ENCODE assay signal across 24 cellular contexts in the genomic region with DNA sequence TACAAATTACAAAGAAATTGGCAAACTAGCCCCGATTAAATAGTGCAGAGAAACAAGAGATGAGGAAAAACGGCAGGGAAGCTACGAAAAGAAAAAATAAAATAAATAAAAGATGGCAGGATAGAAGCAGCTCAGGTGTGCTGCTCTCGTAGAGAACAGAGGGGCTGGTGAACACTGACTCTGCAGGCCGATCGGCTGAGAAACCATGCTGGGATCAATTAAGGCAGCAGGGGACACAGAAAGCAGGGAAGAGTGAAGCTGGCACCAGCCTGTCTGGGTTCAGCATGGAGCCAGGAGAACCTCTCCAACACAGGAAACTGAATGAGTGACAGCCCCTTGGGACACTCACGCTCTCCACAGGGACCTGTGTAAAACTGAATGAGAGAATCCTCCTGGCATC. TPM values are rescaled to one million over a fixed set of nuclear protein-coding genes. Genes with fewer than 3 reads are reported as not detected.
DNase-seq lines count a peak whose midpoint lies in the region; ATAC-seq and TF ChIP-seq lines count a peak whose summit lies in the region.
"Had no signal": no experiment of that assay in that cellular context is flagged by ENCODE, and none has a peak within 500 bp of the region (broad histone marks: within the 10 kb centered on the region; RNA-seq: fewer than 3 reads in every experiment).

No MANE protein-coding gene starts in this region.

- H3K9ac ChIP-seq in neural progenitor cell, result no peak overlapping the region

- DNase-seq in ELF-1 (ENCODE audit: low read depth, low spot score) (peak; percentile 3), NCI-H1417 treated with DMSO at 0.1 percent for 48 hours (lab: John Stamatoyannopoulos, UW) (peak; percentile 32), NCI-H748 treated with DMSO at 0.1 percent for 48 hours (lab: John Stamatoyannopoulos, UW) (peak; percentile 15), neural progenitor cell (ENCODE audit: low spot score) (peak; percentile 14), mucosa of gallbladder (ENCODE audit: low spot score) (no peak), coronary artery (ENCODE audit: low spot score) (no peak), mucosa of descending colon (no peak), OCI-M1 (lab: John Stamatoyannopoulos, UW) (no peak)
- DNase-seq: activated CD4-positive, alpha-beta T cell treated with anti-CD3 and anti-CD28 coated beads for 4 hours; activated T-cell treated with anti-CD3 and anti-CD28 coated beads, Interleukin-2, amount 50 U/mL, for 72 hours; caudate nucleus; heart left ventricle; IMR-90; mesendoderm; natural killer cell; NCI-H2171; stimulated activated CD4-positive, alpha-beta T cell treated with anti-CD3 and anti-CD28 coated beads, Interleukin-4, amount 100 ng/mL, for 24 hours; thyroid gland had no signal

- TF ChIP-seq CTCF in neural progenitor cell (IDR thresholded peaks at IDR 0.05), result no peak
- TF ChIP-seq CTCF in coronary artery (IDR thresholded peaks at IDR 0.05), result no peak
- no peak for TF ChIP-seq CTCF in mucosa of descending colon (IDR thresholded peaks at IDR 0.05)

- H3K4me1 ChIP-seq in neural progenitor cell, result peaks cover 2% of the 10 kb centered on the region
- H3K4me1 ChIP-seq in mucosa of descending colon (ENCODE audit: low read depth), result no peaks in the 10 kb centered on the region
- H3K4me1 ChIP-seq: ascending aorta, heart left ventricle, Peyer's patch, thyroid gland had no signal

- H4K20me1 ChIP-seq in neural progenitor cell (ENCODE audit: low read depth), result no peaks in the 10 kb centered on the region

- no peaks in the 10 kb centered on the region for H3K36me3 Mint-ChIP-seq in neural progenitor cell
- H3K36me3 Mint-ChIP-seq: activated naive CD4-positive, alpha-beta T cell treated with anti-CD3 and anti-CD28 coated beads, Interleukin-2, amount 50 U/mL, for 72 hours; natural killer cell had no signal

- intact Hi-C loops in mucosa of descending colon (cut with DNase I, micrococcal nuclease), result no loop called here

- no peak overlapping the region for H3K4me2 ChIP-seq in neural progenitor cell

- H3K27ac Mint-ChIP-seq in neural progenitor cell, result no peak overlapping the region
- H3K27ac Mint-ChIP-seq: activated naive CD4-positive, alpha-beta T cell treated with anti-CD3 and anti-CD28 coated beads, Interleukin-2, amount 50 U/mL, for 72 hours; activated T-cell treated with anti-CD3 and anti-CD28 coated beads, Interleukin-2, amount 50 U/mL, for 72 hours; natural killer cell; stimulated activated naive CD8-positive, alpha-beta T cell treated with anti-CD3 and anti-CD28 coated beads, Interleukin-15, Interleukin-2, amounts not matched to agents 100 ng/mL and 50 ng/mL, for 24 hours had no signal

- H3K4me3 Mint-ChIP-seq in neural progenitor cell, result no peak overlapping the region
- H3K4me3 Mint-ChIP-seq: activated T-cell treated with anti-CD3 and anti-CD28 coated beads, Interleukin-2, amount 50 U/mL, for 72 hours; natural killer cell; stimulated activated naive CD8-positive, alpha-beta T cell treated with anti-CD3 and anti-CD28 coated beads, Interleukin-15, Interleukin-2, amounts not matched to agents 100 ng/mL and 50 ng/mL, for 24 hours had no signal

- H3K9me3 ChIP-seq in neural progenitor cell (ENCODE audit: low read depth) (no peaks in the 10 kb centered on the region), mucosa of descending colon (no peaks in the 10 kb centered on the region)
- H3K9me3 ChIP-seq: Peyer's patch, thyroid gland had no signal

- no peaks in the 10 kb centered on the region for H3K79me2 ChIP-seq in neural progenitor cell (ENCODE audit: low read depth)

- H3F3A ChIP-seq in neural progenitor cell (ENCODE audit: low read depth), result no peaks in the 10 kb centered on the region

- H3K27me3 Mint-ChIP-seq in neural progenitor cell (ENCODE audit: insufficient read depth, low read depth), result no peaks in the 10 kb centered on the region
- H3K27me3 Mint-ChIP-seq: stimulated activated naive CD8-positive, alpha-beta T cell treated with anti-CD3 and anti-CD28 coated beads, Interleukin-15, Interleukin-2, amounts not matched to agents 100 ng/mL and 50 ng/mL, for 24 hours had no signal

- H2AFZ ChIP-seq in neural progenitor cell (replicated peaks), result peak overlapping the region; percentile 63

- H3K36me3 ChIP-seq in neural progenitor cell, result no peaks in the 10 kb centered on the region
- H3K36me3 ChIP-seq in mucosa of descending colon (ENCODE audit: low read depth), result no peaks in the 10 kb centered on the region
- H3K36me3 ChIP-seq: ascending aorta, heart left ventricle, Peyer's patch, thyroid gland had no signal

- H3K9me3 Mint-ChIP-seq in neural progenitor cell, result peaks cover 10% of the 10 kb centered on the region

- H3K27me3 ChIP-seq in neural progenitor cell, result no peaks in the 10 kb centered on the region
- H3K27me3 ChIP-seq: ascending aorta, heart left ventricle, Peyer's patch, thyroid gland had no signal

- H3K27ac ChIP-seq in neural progenitor cell (no peak overlapping the region), coronary artery (no peak overlapping the region)
- H3K27ac ChIP-seq: ascending aorta, heart left ventricle, Peyer's patch, thyroid gland had no signal

- H3K4me3 ChIP-seq in neural progenitor cell (no peak overlapping the region), coronary artery (no peak overlapping the region), mucosa of descending colon (no peak overlapping the region)
- H3K4me3 ChIP-seq: ascending aorta, heart left ventricle, Peyer's patch, thyroid gland had no signal

- H3K4me1 Mint-ChIP-seq in neural progenitor cell, result peaks cover 6% of the 10 kb centered on the region
- H3K4me1 Mint-ChIP-seq: natural killer cell had no signal

- no peak for ATAC-seq in mucosa of descending colon
- ATAC-seq: activated naive CD4-positive, alpha-beta T cell treated with anti-CD3 and anti-CD28 coated beads, Interleukin-2, amount 50 U/mL, for 72 hours; activated T-cell treated with anti-CD3 and anti-CD28 coated beads, Interleukin-2, amount 50 U/mL, for 72 hours; heart left ventricle; natural killer cell had no signal

RNA-seq across cellular contexts. Expression of gene TMPRSS15, which starts 39.5 kb away (rescaled TPM):
- total RNA-seq in neural progenitor cell (ENCODE audit: low replicate concordance) (not detected in 2 replicates), mucosa of gallbladder (not detected), mucosa of descending colon (not detected)
- total RNA-seq: activated CD8-positive, alpha-beta memory T cell treated with anti-CD3 and anti-CD28 coated beads for 36 hours; activated naive CD4-positive, alpha-beta T cell treated with anti-CD3 and anti-CD28 coated beads, Interleukin-2, amount 50 U/mL, for 72 hours; activated T-cell treated with anti-CD3 and anti-CD28 coated beads, Interleukin-2, amount 50 U/mL, for 72 hours; ascending aorta; heart left ventricle; IMR-90; natural killer cell; T-helper 1 cell treated with Interleukin-12 subunit alpha and Interleukin-12 subunit beta and Interleukin-4 antibody, amounts not matched to agents 30 ng/mL and 1 ng/mL, for 36 hours; thyroid gland had no signal

Comparison
In these comparisons a context has a peak if more than half of its experiments do, and no peak if none do; other contexts are left out.
1. DNase-seq: peak in ELF-1 (single experiment), NCI-H1417 treated with DMSO at 0.1 percent for 48 hours (single experiment), NCI-H748 treated with DMSO at 0.1 percent for 48 hours (single experiment) and neural progenitor cell (single experiment); none in mucosa of gallbladder (single experiment), coronary artery (single experiment), mucosa of descending colon (0 of 3) and OCI-M1 (single experiment).